Comparison of ENCODE assay signal across 8 cellular contexts in the genomic region with DNA sequence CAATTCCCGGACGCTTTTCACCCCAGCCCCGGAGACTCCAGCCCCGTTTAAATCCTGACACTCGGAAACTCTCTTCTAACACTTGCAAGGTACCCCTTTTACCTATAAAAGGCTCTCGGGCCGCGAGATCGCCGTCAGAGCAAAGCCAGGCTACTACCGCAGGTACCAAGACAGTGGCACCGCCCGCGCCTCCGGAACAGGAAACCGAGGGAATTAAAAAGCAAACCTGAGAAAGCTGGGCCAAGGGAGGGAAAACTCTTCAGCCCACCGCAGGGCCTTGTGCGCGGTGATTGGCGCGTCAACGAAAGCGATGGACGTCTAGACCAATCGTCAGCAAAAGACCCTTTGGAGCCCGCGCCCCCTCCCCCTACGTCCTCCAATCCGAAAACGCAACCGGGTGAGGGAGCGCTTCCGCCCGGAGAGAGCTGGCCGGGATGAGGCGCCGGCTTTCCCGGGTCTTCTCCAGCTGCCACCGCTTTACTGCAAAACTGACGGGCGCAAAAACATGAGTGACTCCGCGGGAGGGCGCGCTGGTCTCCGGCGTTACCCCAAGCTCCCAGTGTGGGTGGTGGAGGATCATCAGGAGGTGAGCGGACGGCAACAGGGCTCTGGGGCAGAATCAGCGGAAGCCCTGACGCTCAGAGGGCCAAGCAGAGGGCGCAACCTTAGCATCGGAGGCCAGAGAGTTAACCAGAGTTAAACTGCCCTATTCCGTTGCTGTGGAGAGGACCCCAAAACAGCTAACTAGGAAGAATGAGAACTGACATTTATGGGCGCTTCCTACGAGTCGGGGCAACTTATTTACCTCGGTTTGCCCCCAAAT. TPM values are rescaled to one million over a fixed set of nuclear protein-coding genes. Genes with fewer than 3 reads are reported as not detected.
DNase-seq lines count a peak whose midpoint lies in the region; ATAC-seq, FAIRE-seq and TF ChIP-seq lines count a peak whose summit lies in the region.

Gene C5orf22, plus strand, starts transcription at position 414 of the 823 bp plus-strand sequence. Its CDS starts 92 bp downstream, at position 506.
A gene with protein sequence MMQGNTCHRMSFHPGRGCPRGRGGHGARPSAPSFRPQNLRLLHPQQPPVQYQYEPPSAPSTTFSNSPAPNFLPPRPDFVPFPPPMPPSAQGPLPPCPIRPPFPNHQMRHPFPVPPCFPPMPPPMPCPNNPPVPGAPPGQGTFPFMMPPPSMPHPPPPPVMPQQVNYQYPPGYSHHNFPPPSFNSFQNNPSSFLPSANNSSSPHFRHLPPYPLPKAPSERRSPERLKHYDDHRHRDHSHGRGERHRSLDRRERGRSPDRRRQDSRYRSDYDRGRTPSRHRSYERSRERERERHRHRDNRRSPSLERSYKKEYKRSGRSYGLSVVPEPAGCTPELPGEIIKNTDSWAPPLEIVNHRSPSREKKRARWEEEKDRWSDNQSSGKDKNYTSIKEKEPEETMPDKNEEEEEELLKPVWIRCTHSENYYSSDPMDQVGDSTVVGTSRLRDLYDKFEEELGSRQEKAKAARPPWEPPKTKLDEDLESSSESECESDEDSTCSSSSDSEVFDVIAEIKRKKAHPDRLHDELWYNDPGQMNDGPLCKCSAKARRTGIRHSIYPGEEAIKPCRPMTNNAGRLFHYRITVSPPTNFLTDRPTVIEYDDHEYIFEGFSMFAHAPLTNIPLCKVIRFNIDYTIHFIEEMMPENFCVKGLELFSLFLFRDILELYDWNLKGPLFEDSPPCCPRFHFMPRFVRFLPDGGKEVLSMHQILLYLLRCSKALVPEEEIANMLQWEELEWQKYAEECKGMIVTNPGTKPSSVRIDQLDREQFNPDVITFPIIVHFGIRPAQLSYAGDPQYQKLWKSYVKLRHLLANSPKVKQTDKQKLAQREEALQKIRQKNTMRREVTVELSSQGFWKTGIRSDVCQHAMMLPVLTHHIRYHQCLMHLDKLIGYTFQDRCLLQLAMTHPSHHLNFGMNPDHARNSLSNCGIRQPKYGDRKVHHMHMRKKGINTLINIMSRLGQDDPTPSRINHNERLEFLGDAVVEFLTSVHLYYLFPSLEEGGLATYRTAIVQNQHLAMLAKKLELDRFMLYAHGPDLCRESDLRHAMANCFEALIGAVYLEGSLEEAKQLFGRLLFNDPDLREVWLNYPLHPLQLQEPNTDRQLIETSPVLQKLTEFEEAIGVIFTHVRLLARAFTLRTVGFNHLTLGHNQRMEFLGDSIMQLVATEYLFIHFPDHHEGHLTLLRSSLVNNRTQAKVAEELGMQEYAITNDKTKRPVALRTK (N-terminal part only) (minus strand): TSS at position 206 of the 823 bp plus-strand sequence. CDS start 3,034 bp downstream, outside the sequence.

- ATAC-seq in GM19043 (IDR thresholded peaks at IDR 0.05; ENCODE audit: low read depth, unreplicated experiment) (peak; percentile 91), HG03378 (IDR thresholded peaks at IDR 0.05; ENCODE audit: unreplicated experiment) (peak; percentile 95)

- intact Hi-C loops in kidney (cut with DNase I): no loop called here

- peak; percentile 89 to 90 for DNase-seq in AML-193 (lab: John Stamatoyannopoulos, UW)
- DNase-seq in NCI-H460 (ENCODE audit: extremely low read depth, low read depth): peak; percentile 96
- DNase-seq in activated CD4-positive, CD25-positive, alpha-beta regulatory T cell treated with anti-CD3 and anti-CD28 coated beads, Interleukin-2, amount 50 U/mL, for 72 hours: peak; percentile 88
- peak; percentile 97 for DNase-seq in cerebellum (ENCODE audit: low spot score)
- peak; percentile 98 for DNase-seq in kidney
- peak; percentile 97 for DNase-seq in stimulated activated CD4-positive, alpha-beta T cell treated with anti-CD3 and anti-CD28 coated beads, Interleukin-15, amount 100 ng/mL, for 24 hours

- H3K27ac ChIP-seq in kidney (ENCODE audit: low read depth in 2 of 2, low read length in 2 of 2): no peak within 1 kb of the TSS

- peak within 1 kb of the TSS; percentile 97 to 99 for H3K4me3 ChIP-seq in kidney (ENCODE audit: low read length in 2 of 2)

- FAIRE-seq in kidney (lab: Jason Lieb, UNC): peak; percentile 94

- H3K9ac ChIP-seq in kidney (ENCODE audit: low read length in 2 of 2): peak within 1 kb of the TSS; percentile 83 to 98

- H3K9me3 ChIP-seq in kidney (ENCODE audit: control insufficient read depth in 1 of 2, low read length in 2 of 2): no peaks in the 10 kb centered on the region

- H3K36me3 ChIP-seq in kidney (ENCODE audit: control insufficient read depth in 1 of 2, insufficient read depth in 2 of 2, low read length in 2 of 2): peaks cover 18 to 24% of the 10 kb centered on the region in 2 donors

- peaks cover 7 to 18% of the 10 kb centered on the region in 2 donors for H3K4me1 ChIP-seq in kidney (ENCODE audit: control insufficient read depth in 1 of 2, insufficient read depth in 1 of 2, low read depth in 1 of 2, low read length in 2 of 2)

- TF ChIP-seq CTCF in kidney (IDR thresholded peaks at IDR 0.05; ENCODE audit: borderline replicate concordance, extremely low read depth, insufficient read depth): peak; percentile 9

RNA-seq across cellular contexts. Expression of gene C5orf22, which starts in this region (rescaled TPM):
- total RNA-seq in NCI-H460 (2014; rRNA removed; shearing (Covaris generic)): 24.9 and 31.0 TPM in 2 replicates
- polyA plus RNA-seq in NCI-H460 (2014; cell fraction: nucleus; rRNA removed): 14.1 and 17.5 TPM in 2 replicates
- total RNA-seq in cerebellum: 20.3 TPM
- 22.5 TPM for total RNA-seq in kidney
- 8.2 TPM for polyA plus RNA-seq in kidney (ENCODE audit: insufficient read depth, low read depth, low replicate concordance)

RNA-seq across cellular contexts. Expression of the second gene that starts in this region (rescaled TPM):
- 36.0 and 39.0 TPM in 2 replicates for total RNA-seq in NCI-H460 (2014; rRNA removed; shearing (Covaris generic))
- 34.4 and 36.7 TPM in 2 replicates for polyA plus RNA-seq in NCI-H460 (2014; cell fraction: nucleus; rRNA removed)
- total RNA-seq in cerebellum (94.8 TPM), kidney (51.6 TPM)
- polyA plus RNA-seq in kidney (ENCODE audit: insufficient read depth, low read depth, low replicate concordance): 39.9 TPM
